Comparison of ENCODE assay signal across 14 cellular contexts in genomic region chr12:93825501-93825888, GRCh38.
DNase-seq lines count a peak whose midpoint lies in the region; ATAC-seq and TF ChIP-seq lines count a peak whose summit lies in the region.
"Had no signal": no experiment of that assay in that cellular context is flagged by ENCODE, and none has a peak within 500 bp of the region (broad histone marks: within the 10 kb centered on the region; RNA-seq: fewer than 3 reads in every experiment).

No MANE protein-coding gene starts in this region.

- H3K27me3 ChIP-seq in GM23248 (replicated peaks; ENCODE audit: insufficient read depth) (no peaks in the 10 kb centered on the region), ascending aorta (no peaks in the 10 kb centered on the region), right atrium auricular region (no peaks in the 10 kb centered on the region), sigmoid colon (no peaks in the 10 kb centered on the region)

- H3K79me2 ChIP-seq in GM23248 (ENCODE audit: insufficient read depth), result no peaks in the 10 kb centered on the region

- TF ChIP-seq CTCF in ascending aorta (IDR thresholded peaks at IDR 0.05) (no peak), right atrium auricular region (IDR thresholded peaks at IDR 0.05) (no peak), sigmoid colon (IDR thresholded peaks at IDR 0.05) (no peak)

- peaks cover 43% of the 10 kb centered on the region for H3K4me1 ChIP-seq in GM23248 (ENCODE audit: insufficient read depth)
- peaks cover 0 to 16% of the 10 kb centered on the region in 2 donors for H3K4me1 ChIP-seq in ascending aorta
- H3K4me1 ChIP-seq in right atrium auricular region, result peaks cover 0 to 65% of the 10 kb centered on the region in 2 donors
- peaks cover 0 to 68% (median 59%) of the 10 kb centered on the region in 4 donors for H3K4me1 ChIP-seq in sigmoid colon

- DNase-seq in GM23248 (peak; percentile 52), ascending aorta (ENCODE audit: low spot score in 2 of 2) (no peak), right atrium auricular region (ENCODE audit: low spot score) (no peak), sigmoid colon (no peak), NCI-H2196 treated with DMSO at 0.1 percent for 48 hours (lab: John Stamatoyannopoulos, UW; ENCODE audit: unreplicated experiment) (no peak)
- DNase-seq: activated CD4-positive, alpha-beta memory T cell treated with anti-CD3 and anti-CD28 coated beads, Interleukin-2, amount 10 ng/mL, durations not matched to agents 7 days and 5 days; effector memory CD8-positive, alpha-beta T cell; NCI-H524 treated with DMSO at 0.1 percent for 48 hours; occipital lobe; stimulated activated CD8-positive, alpha-beta memory T cell treated with anti-CD3 and anti-CD28 coated beads, Interleukin-4, amount 100 ng/mL, for 48 hours had no signal

- H3K4me3 ChIP-seq in GM23248 (peak overlapping the region; percentile 23), ascending aorta (no peak overlapping the region), right atrium auricular region (no peak overlapping the region), sigmoid colon (no peak overlapping the region)
- H3K4me3 ChIP-seq: lung had no signal

- no peaks in the 10 kb centered on the region for H4K20me1 ChIP-seq in GM23248 (ENCODE audit: insufficient read depth)

- H3K36me3 ChIP-seq in GM23248 (ENCODE audit: low read depth), result no peaks in the 10 kb centered on the region
- no peaks in the 10 kb centered on the region for H3K36me3 ChIP-seq in ascending aorta
- H3K36me3 ChIP-seq in right atrium auricular region, result no peaks in the 10 kb centered on the region
- no peaks in the 10 kb centered on the region for H3K36me3 ChIP-seq in sigmoid colon

- H3K9me3 ChIP-seq in GM23248 (ENCODE audit: low read depth), result no peaks in the 10 kb centered on the region
- H3K9me3 ChIP-seq in ascending aorta, result no peaks in the 10 kb centered on the region
- H3K9me3 ChIP-seq in right atrium auricular region, result no peaks in the 10 kb centered on the region
- H3K9me3 ChIP-seq in sigmoid colon, result no peaks in the 10 kb centered on the region

- H2AFZ ChIP-seq in GM23248, result peak overlapping the region; percentile 70

- H3K9me2 ChIP-seq in GM23248 (ENCODE audit: insufficient read depth), result no peaks in the 10 kb centered on the region

- peaks cover 53% of the 10 kb centered on the region for H3F3A ChIP-seq in GM23248 (ENCODE audit: insufficient read depth)

- H3K9ac ChIP-seq in GM23248, result peak overlapping the region; percentile 31

- in situ Hi-C loops in GM23248 (cut with MboI), result no loop called here

- intact Hi-C loops in ascending aorta (cut with DNase I), result loop anchor here (5.0 kb wide), 3 partner anchors 147 to 277 kb away; no protein-coding TSS in a partner anchor
- intact Hi-C loops in sigmoid colon (cut with DNase I), result loop anchor here (5.0 kb wide), 2 partner anchors 67 to 253 kb away; partner anchors contain the start of gene SOCS2

- TF ChIP-seq POLR2A in sigmoid colon (IDR thresholded peaks at IDR 0.05), result no peak

- TF ChIP-seq EP300 in sigmoid colon (IDR thresholded peaks at IDR 0.05), result no peak

- peak overlapping the region; percentile 66 for H3K4me2 ChIP-seq in GM23248 (ENCODE audit: unreplicated experiment)

- no peak for ATAC-seq in HG03159 (IDR thresholded peaks at IDR 0.05; ENCODE audit: unreplicated experiment)
- ATAC-seq in HG02884 (IDR thresholded peaks at IDR 0.05; ENCODE audit: unreplicated experiment), result no peak
- no peak for ATAC-seq in GM19035 (IDR thresholded peaks at IDR 0.05; ENCODE audit: unreplicated experiment)
- ATAC-seq: effector memory CD8-positive, alpha-beta T cell had no signal

- H3K27ac ChIP-seq in GM23248 (peak overlapping the region; percentile 62), ascending aorta (peak overlapping the region; percentile 43 to 64), right atrium auricular region (peak overlapping the region; percentile 40 to 72), sigmoid colon (peak overlapping the region; percentile 74 to 91 (median 80))

- 32 to 34% methylated on average over 3 of the region's 3 CpGs for WGBS in GM23248 (ENCODE audit: low coverage in 1 of 2, low lambda C conversion rate in 2 of 2, missing lambda C conversion rate in 2 of 2), 2 experiments
- WGBS in sigmoid colon, 2 donors, result 88 to 95% methylated on average over 3 of the region's 3 CpGs
